15 cellular contexts compared by ENCODE assay signal in the genomic region with DNA sequence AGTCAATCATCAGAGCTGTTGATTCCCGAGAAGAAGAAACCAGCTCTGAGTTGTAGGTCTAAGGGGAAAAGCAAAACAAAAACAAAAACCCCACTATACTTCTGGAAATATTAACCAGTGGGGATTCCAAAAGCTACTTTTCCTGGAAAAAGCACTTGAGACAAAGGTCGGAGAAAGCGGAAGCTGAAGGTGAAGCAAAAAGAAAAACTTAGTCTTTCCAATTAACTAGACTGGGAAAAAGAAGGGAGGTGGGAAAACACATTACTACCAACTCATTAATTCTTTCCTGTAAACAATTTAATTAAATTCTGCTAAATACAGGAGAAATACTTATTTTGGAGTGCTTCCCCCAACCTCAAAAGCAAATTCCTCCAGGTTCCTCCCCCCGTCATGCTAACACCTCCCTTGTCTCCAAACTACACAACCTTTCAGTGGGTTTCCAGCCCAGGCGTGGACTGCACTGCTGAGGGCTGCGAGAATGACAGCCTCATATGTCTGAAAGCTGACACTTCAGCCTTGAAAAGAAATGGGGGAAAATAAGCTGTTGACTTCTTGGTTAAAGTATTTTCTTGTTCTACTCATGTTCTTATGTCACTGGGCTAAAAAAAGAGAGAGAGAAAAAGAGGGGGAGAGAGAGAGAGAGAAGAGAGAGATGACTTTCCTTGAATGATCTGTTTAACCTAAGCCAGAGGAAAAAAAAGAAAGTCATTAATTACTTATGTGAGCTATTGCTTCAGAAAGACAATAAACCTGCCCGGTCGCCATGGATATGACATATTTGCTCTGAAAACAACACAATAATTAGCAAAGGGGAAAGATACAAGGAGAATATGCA. TPM values are rescaled to one million over a fixed set of nuclear protein-coding genes. Genes with fewer than 3 reads are reported as not detected.
A peak's percentile ranks its signal among the peaks of the same experiment; 100 is the strongest.
DNase-seq lines count a peak whose midpoint lies in the region; FAIRE-seq and TF ChIP-seq lines count a peak whose summit lies in the region.
"Had no signal": no experiment of that assay in that cellular context is flagged by ENCODE, and none has a peak within 500 bp of the region (broad histone marks: within the 10 kb centered on the region; RNA-seq: fewer than 3 reads in every experiment).

No MANE protein-coding gene starts in this region.

- H3K36me3 ChIP-seq in mucosa of rectum (ENCODE audit: control insufficient read depth in 2 of 2, insufficient read depth in 2 of 2, low read length in 2 of 2) (no peaks in the 10 kb centered on the region), SK-N-SH (replicated peaks in 1 of 2; ENCODE audit: control insufficient read depth in 1 of 2, insufficient read depth in 2 of 2, low read length in 1 of 2) (no peaks in the 10 kb centered on the region), GM23248 (ENCODE audit: low read depth) (no peaks in the 10 kb centered on the region)
- H3K36me3 ChIP-seq: spleen, vagina had no signal

- no peak overlapping the region for H3K27ac Mint-ChIP-seq in CD14-positive monocyte
- H3K27ac Mint-ChIP-seq: B cell had no signal

- H3K4me1 ChIP-seq in mucosa of rectum (ENCODE audit: control insufficient read depth in 2 of 2, insufficient read depth in 2 of 2, low read length in 2 of 2) (peaks cover 13 to 29% of the 10 kb centered on the region in 2 donors), SK-N-SH (ENCODE audit: control insufficient read depth in 1 of 2, insufficient read depth in 2 of 2, low read depth in 1 of 2, low read length in 1 of 2) (peaks cover 3 to 22% of the 10 kb centered on the region in 2 experiments; a peak in 2 of 4 replicates), GM23248 (ENCODE audit: insufficient read depth) (no peaks in the 10 kb centered on the region)

- FAIRE-seq in D721Med (lab: Jason Lieb, UNC): no peak
- FAIRE-seq: endothelial cell of umbilical vein had no signal

- H3K79me2 ChIP-seq in SK-N-SH (ENCODE audit: insufficient read depth) (no peaks in the 10 kb centered on the region), GM23248 (ENCODE audit: insufficient read depth) (no peaks in the 10 kb centered on the region)

- H3K27me3 Mint-ChIP-seq in CD14-positive monocyte (ENCODE audit: low read depth in 3 of 3): peaks cover 34 to 47% (median 35%) of the 10 kb centered on the region in 3 donors

- H3K4me2 ChIP-seq in SK-N-SH (no peak overlapping the region), GM23248 (ENCODE audit: unreplicated experiment) (no peak overlapping the region)

- in situ Hi-C loops in GM23248 (cut with MboI): no loop called here

- H3K9me2 ChIP-seq in SK-N-SH (no peaks in the 10 kb centered on the region), GM23248 (ENCODE audit: insufficient read depth) (no peaks in the 10 kb centered on the region)

- TF ChIP-seq EP300 in SK-N-SH (IDR thresholded peaks at IDR 0.05; ENCODE audit: borderline replicate concordance in 1 of 2, low read depth in 1 of 2, low read length in 1 of 2): no peak

- peaks cover 3% of the 10 kb centered on the region for H3F3A ChIP-seq in SK-N-SH (replicated peaks; ENCODE audit: insufficient read depth)
- H3F3A ChIP-seq in GM23248 (ENCODE audit: insufficient read depth): no peaks in the 10 kb centered on the region

- H3K4me3 Mint-ChIP-seq in CD14-positive monocyte: no peak overlapping the region
- H3K4me3 Mint-ChIP-seq: B cell had no signal

- H3K27ac ChIP-seq in C4-2B: peak overlapping the region; percentile 65; the same call in 1 of the 2 replicates
- H3K27ac ChIP-seq in mucosa of rectum (ENCODE audit: low read depth in 2 of 2, low read length in 2 of 2): peak overlapping the region; percentile 64 to 67
- no peak overlapping the region for H3K27ac ChIP-seq in SK-N-SH (ENCODE audit: low read depth in 2 of 2, low read length in 1 of 2)
- H3K27ac ChIP-seq in GM23248: no peak overlapping the region
- H3K27ac ChIP-seq: spleen, vagina had no signal

- H3K27me3 ChIP-seq in mucosa of rectum (ENCODE audit: control insufficient read depth in 2 of 2, insufficient read depth in 2 of 2, low read length in 2 of 2): no peaks in the 10 kb centered on the region
- peaks cover 65% of the 10 kb centered on the region for H3K27me3 ChIP-seq in SK-N-SH (ENCODE audit: insufficient read depth)
- H3K27me3 ChIP-seq in GM23248 (replicated peaks; ENCODE audit: insufficient read depth): peaks cover 64% of the 10 kb centered on the region

- peaks cover 0 to 6% (median 2%) of the 10 kb centered on the region in 7 donors for H3K9me3 Mint-ChIP-seq in CD14-positive monocyte

- H3K9ac ChIP-seq in mucosa of rectum (ENCODE audit: low read depth in 1 of 2, low read length in 2 of 2) (peak overlapping the region; percentile 27 to 57), SK-N-SH (no peak overlapping the region), GM23248 (no peak overlapping the region)

- peaks cover 14% of the 10 kb centered on the region for H3K4me1 Mint-ChIP-seq in CD14-positive monocyte

- POLR2A ChIA-PET in SK-N-SH (lab: Yijun Ruan, JAX): interaction anchor here (0.6 kb wide), 1 partner anchor 107 kb away, joined by 4 read pairs; no protein-coding TSS in a partner anchor

- peak; percentile 26 for DNase-seq in M059J (ENCODE audit: low read depth)
- peak; percentile 48 for DNase-seq in OCI-M1 (lab: John Stamatoyannopoulos, UW)
- no peak for DNase-seq in CD14-positive monocyte (ENCODE audit: low spot score)
- DNase-seq in D721Med (ENCODE audit: insufficient read length, low spot score): no peak
- no peak for DNase-seq in SK-N-SH
- no peak for DNase-seq in GM23248
- DNase-seq: activated CD4-positive, CD25-positive, alpha-beta regulatory T cell treated with anti-CD3 and anti-CD28 coated beads, Interleukin-2, amount 50 U/mL, for 72 hours; hypothalamus; NCI-H2107; spleen had no signal

- H3K9me3 ChIP-seq in mucosa of rectum (ENCODE audit: control insufficient read depth in 2 of 2, low read length in 2 of 2) (no peaks in the 10 kb centered on the region), SK-N-SH (no peaks in the 10 kb centered on the region), GM23248 (ENCODE audit: low read depth) (no peaks in the 10 kb centered on the region)
- H3K9me3 ChIP-seq: spleen, vagina had no signal

- peaks cover 0 to 2% of the 10 kb centered on the region in 2 donors for H3K36me3 Mint-ChIP-seq in CD14-positive monocyte

- H2AFZ ChIP-seq in SK-N-SH (ENCODE audit: low read depth) (no peak overlapping the region), GM23248 (no peak overlapping the region)

- TF ChIP-seq CTCF in C4-2B (conservative IDR thresholded peaks at IDR 0.05) (no peak), CD14-positive monocyte (IDR thresholded peaks at IDR 0.05) (no peak), D721Med (IDR thresholded peaks at IDR 0.05; ENCODE audit: insufficient read depth, missing control alignments) (no peak), SK-N-SH (IDR thresholded peaks at IDR 0.05) (no peak)

- 60% methylated on average over 8 of the region's 8 CpGs for WGBS in SK-N-SH (ENCODE audit: low lambda C conversion rate)
- 37 to 38% methylated on average over 8 of the region's 8 CpGs for WGBS in GM23248 (ENCODE audit: low coverage in 1 of 2, low lambda C conversion rate in 2 of 2, missing lambda C conversion rate in 2 of 2), 2 experiments

- H4K20me1 ChIP-seq in SK-N-SH (ENCODE audit: insufficient read depth) (no peaks in the 10 kb centered on the region), GM23248 (ENCODE audit: insufficient read depth) (no peaks in the 10 kb centered on the region)

- CTCF ChIA-PET in SK-N-SH (lab: Yijun Ruan, JAX): interaction anchor here (0.9 to 1.8 kb wide), 9 partner anchors 10 to 296 kb away, joined by 3 to 5 read pairs (median 3); no protein-coding TSS in a partner anchor

- H3K4me3 ChIP-seq in mucosa of rectum (ENCODE audit: low read length in 2 of 2): peak overlapping the region; percentile 20 to 30
- no peak overlapping the region for H3K4me3 ChIP-seq in SK-N-SH (ENCODE audit: low read depth in 2 of 2, low read length in 1 of 2)
- H3K4me3 ChIP-seq in GM23248: no peak overlapping the region
- H3K4me3 ChIP-seq: spleen, vagina had no signal

- intact Hi-C loops in CD14-positive monocyte (cut with micrococcal nuclease): no loop called here

- TF ChIP-seq RAD21 in SK-N-SH (IDR thresholded peaks at IDR 0.05; ENCODE audit: low read length): no peak

TF ChIP-seq in SK-N-SH, 30 proteins besides CTCF, POLR2A, EP300 and RAD21:
- TF ChIP-seq FOXJ3 (CRISPR knock-in tag; IDR thresholded peaks at IDR 0.05): no peak
- no peak for TF ChIP-seq NRF1 (IDR thresholded peaks at IDR 0.05; ENCODE audit: low read depth, low read length)
- TF ChIP-seq PBX3 (IDR thresholded peaks at IDR 0.05): no peak
- no peak for TF ChIP-seq NFIC (IDR thresholded peaks at IDR 0.05; ENCODE audit: borderline replicate concordance)
- no peak for TF ChIP-seq TCF12 (IDR thresholded peaks at IDR 0.05)
- TF ChIP-seq RCOR1 (IDR thresholded peaks at IDR 0.05; ENCODE audit: low read length): no peak
- no peak for TF ChIP-seq MXI1 (IDR thresholded peaks at IDR 0.05; ENCODE audit: low read depth, low read length)
- TF ChIP-seq ELF1 (IDR thresholded peaks at IDR 0.05): no peak
- no peak for TF ChIP-seq TAF1 (IDR thresholded peaks at IDR 0.05; ENCODE audit: borderline replicate concordance, low read depth, low read length)
- no peak for TF ChIP-seq YY1 (IDR thresholded peaks at IDR 0.05; ENCODE audit: low read depth)
- TF ChIP-seq TEAD4 (IDR thresholded peaks at IDR 0.05; ENCODE audit: borderline replicate concordance, insufficient read depth): no peak

RNA-seq across cellular contexts. Expression of gene CASZ1, which starts 5.1 kb away (rescaled TPM):
- 1.8 and 6.0 TPM in 2 replicates for total RNA-seq in M059J (2014; rRNA removed; shearing (Covaris generic))
- under 1 TPM; 0.30 to 0.50 TPM for polyA plus RNA-seq in CD14-positive monocyte
- 0.37 and 0.51 TPM in 2 replicates for polyA plus RNA-seq in SK-N-SH (2012; rRNA removed)
- 0.21 and 0.41 TPM in 2 replicates for polyA plus RNA-seq in SK-N-SH (2012; cell fraction: cytosol; rRNA removed)
- 1.0 and 1.4 TPM in 2 replicates for polyA plus RNA-seq in SK-N-SH (2012; cell fraction: nucleus; rRNA removed)
- under 0.01 and 0.54 TPM in 2 replicates for total RNA-seq in GM23248 (2014; rRNA removed; shearing (Covaris generic))
- polyA plus RNA-seq in GM23248 (2016; fragmentation: Nextera tagmentation; extraction: Ambion mirVana): 0.11 and 0.46 TPM in 2 replicates

Comparison
In these comparisons a context has a peak if more than half of its experiments do, and no peak if none do; other contexts are left out.
1. H3K27ac ChIP-seq: peak in C4-2B (single experiment) and mucosa of rectum (2 of 2); none in SK-N-SH (0 of 2) and GM23248 (single experiment).
2. DNase-seq: peak in M059J (single experiment) and OCI-M1 (single experiment); none in CD14-positive monocyte (single experiment), D721Med (single experiment), SK-N-SH (single experiment) and GM23248 (single experiment).
3. H3K4me3 ChIP-seq: peak in mucosa of rectum (2 of 2); none in SK-N-SH (0 of 2) and GM23248 (single experiment).
4. H3K9ac ChIP-seq: peak in mucosa of rectum (2 of 2); none in SK-N-SH (single experiment) and GM23248 (single experiment).